1 cellular context compared by ENCODE assay signal in the genomic region with DNA sequence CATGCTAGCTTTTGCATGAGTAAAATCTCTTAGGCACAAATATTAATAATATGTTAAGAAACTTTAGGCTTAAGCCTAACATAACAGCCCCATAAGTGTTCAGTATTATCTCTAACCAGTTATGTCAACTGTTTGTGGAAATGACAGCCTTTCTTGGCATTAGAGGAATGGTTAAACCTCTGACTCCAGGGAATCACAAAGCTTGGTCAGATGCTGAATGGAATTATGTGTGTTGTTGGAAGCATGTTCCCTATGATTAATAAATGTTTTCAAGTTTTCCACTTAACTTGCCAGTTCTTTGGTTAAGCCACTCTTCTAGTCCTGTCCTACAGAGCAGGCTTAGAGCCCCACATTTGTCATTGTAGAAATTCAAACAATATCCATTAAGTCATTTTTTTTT.
TF ChIP-seq lines count a peak whose summit lies in the region.

No MANE protein-coding gene starts in this region.

TF ChIP-seq in GM12878, 131 proteins besides CTCF, POLR2A, EP300 and RAD21 (continued from another document):
- TF ChIP-seq, protein P1, sequence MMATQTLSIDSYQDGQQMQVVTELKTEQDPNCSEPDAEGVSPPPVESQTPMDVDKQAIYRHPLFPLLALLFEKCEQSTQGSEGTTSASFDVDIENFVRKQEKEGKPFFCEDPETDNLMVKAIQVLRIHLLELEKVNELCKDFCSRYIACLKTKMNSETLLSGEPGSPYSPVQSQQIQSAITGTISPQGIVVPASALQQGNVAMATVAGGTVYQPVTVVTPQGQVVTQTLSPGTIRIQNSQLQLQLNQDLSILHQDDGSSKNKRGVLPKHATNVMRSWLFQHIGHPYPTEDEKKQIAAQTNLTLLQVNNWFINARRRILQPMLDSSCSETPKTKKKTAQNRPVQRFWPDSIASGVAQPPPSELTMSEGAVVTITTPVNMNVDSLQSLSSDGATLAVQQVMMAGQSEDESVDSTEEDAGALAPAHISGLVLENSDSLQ (IDR thresholded peaks at IDR 0.05), result no peak
- TF ChIP-seq ZZZ3 (IDR thresholded peaks at IDR 0.05; ENCODE audit: control insufficient read depth, insufficient read length, low read depth) (no peak), IKZF1 (conservative IDR thresholded peaks at IDR 0.05) (no peak), HCFC1 (IDR thresholded peaks at IDR 0.05; ENCODE audit: low read length) (no peak), TCF12 (IDR thresholded peaks at IDR 0.05; ENCODE audit: low read depth, low read length) (no peak), ATF7 (IDR thresholded peaks at IDR 0.05; ENCODE audit: low read depth) (no peak), DPF2 (IDR thresholded peaks at IDR 0.05) (no peak), SREBF1 (IDR thresholded peaks at IDR 0.05; ENCODE audit: low read length) (no peak), NRF1 (conservative IDR thresholded peaks at IDR 0.05; ENCODE audit: low read depth, low read length) (no peak), BMI1 (IDR thresholded peaks at IDR 0.05; ENCODE audit: borderline replicate concordance) (no peak), MYB (IDR thresholded peaks at IDR 0.05; ENCODE audit: borderline replicate concordance, low read depth, low read length) (no peak)
- TF ChIP-seq, protein P2, sequence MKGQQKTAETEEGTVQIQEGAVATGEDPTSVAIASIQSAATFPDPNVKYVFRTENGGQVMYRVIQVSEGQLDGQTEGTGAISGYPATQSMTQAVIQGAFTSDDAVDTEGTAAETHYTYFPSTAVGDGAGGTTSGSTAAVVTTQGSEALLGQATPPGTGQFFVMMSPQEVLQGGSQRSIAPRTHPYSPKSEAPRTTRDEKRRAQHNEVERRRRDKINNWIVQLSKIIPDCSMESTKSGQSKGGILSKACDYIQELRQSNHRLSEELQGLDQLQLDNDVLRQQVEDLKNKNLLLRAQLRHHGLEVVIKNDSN (IDR thresholded peaks at IDR 0.05; ENCODE audit: borderline replicate concordance, extremely low read length, insufficient read depth, low read depth, low read length), result no peak
- TF ChIP-seq, protein P3, sequence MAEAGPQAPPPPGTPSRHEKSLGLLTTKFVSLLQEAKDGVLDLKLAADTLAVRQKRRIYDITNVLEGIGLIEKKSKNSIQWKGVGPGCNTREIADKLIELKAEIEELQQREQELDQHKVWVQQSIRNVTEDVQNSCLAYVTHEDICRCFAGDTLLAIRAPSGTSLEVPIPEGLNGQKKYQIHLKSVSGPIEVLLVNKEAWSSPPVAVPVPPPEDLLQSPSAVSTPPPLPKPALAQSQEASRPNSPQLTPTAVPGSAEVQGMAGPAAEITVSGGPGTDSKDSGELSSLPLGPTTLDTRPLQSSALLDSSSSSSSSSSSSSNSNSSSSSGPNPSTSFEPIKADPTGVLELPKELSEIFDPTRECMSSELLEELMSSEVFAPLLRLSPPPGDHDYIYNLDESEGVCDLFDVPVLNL (IDR thresholded peaks at IDR 0.05; ENCODE audit: low read depth, low read length), result no peak
